2 cellular contexts compared by ENCODE assay signal in genomic region chr2:232418056-232418455, GRCh38.
TF ChIP-seq lines count a peak whose summit lies in the region.

No MANE protein-coding gene starts in this region.

TF ChIP-seq in GM23338, 12 proteins besides CTCF, POLR2A, EP300 and RAD21:
- TF ChIP-seq ZNF462 (CRISPR knock-in tag; IDR thresholded peaks at IDR 0.05) (no peak), STAT1 (IDR thresholded peaks at IDR 0.05; ENCODE audit: unreplicated experiment) (no peak), REST (IDR thresholded peaks at IDR 0.05; ENCODE audit: unreplicated experiment) (no peak), POLR2AphosphoS5 (IDR thresholded peaks at IDR 0.05; ENCODE audit: low read depth) (no peak), ETS1 (IDR thresholded peaks at IDR 0.05) (no peak), CREB1 (CRISPR knock-in tag; IDR thresholded peaks at IDR 0.05; ENCODE audit: low read depth) (no peak), EZH2phosphoT487 (IDR thresholded peaks at IDR 0.05; ENCODE audit: unreplicated experiment) (no peak), NANOG (IDR thresholded peaks at IDR 0.05; ENCODE audit: borderline replicate concordance) (no peak), JUNB (IDR thresholded peaks at IDR 0.05; ENCODE audit: unreplicated experiment) (no peak), ZNF114 (CRISPR knock-in tag; IDR thresholded peaks at IDR 0.05) (no peak)

TF ChIP-seq in H1, 55 proteins besides CTCF, POLR2A, EP300 and RAD21:
- TF ChIP-seq SIRT6 (IDR thresholded peaks at IDR 0.05; ENCODE audit: low read length) (no peak), CEBPB (IDR thresholded peaks at IDR 0.05; ENCODE audit: low read depth, low read length) (no peak), BCL11A (IDR thresholded peaks at IDR 0.05; ENCODE audit: low read depth in 2 of 2, low read length in 2 of 2) (no peak), FOSL1 (IDR thresholded peaks at IDR 0.05; ENCODE audit: insufficient read depth, low read depth, low read length) (no peak), RBBP5 (IDR thresholded peaks at IDR 0.05; ENCODE audit: borderline replicate concordance, low read depth, low read length) (no peak), POU5F1 (IDR thresholded peaks at IDR 0.05; ENCODE audit: low read depth, low read length) (no peak)
